ENCODE assay signal across 8 cellular contexts in genomic region chr7:5636914-5637313, GRCh38. TPM values are rescaled to one million over a fixed set of nuclear protein-coding genes. Genes with fewer than 3 reads are reported as not detected.
DNase-seq lines count a peak whose midpoint lies in the region; ATAC-seq, FAIRE-seq and TF ChIP-seq lines count a peak whose summit lies in the region.

No MANE protein-coding gene starts in this region.

- 55% methylated on average over 6 of the region's 6 CpGs for WGBS in A549 (ENCODE audit: missing lambda C conversion rate)
- 6 to 8% methylated on average over 6 of the region's 6 CpGs for WGBS in aorta, 2 donors

- peak; percentile 83 to 85 for ATAC-seq in A549
- ATAC-seq in aorta (ENCODE audit: low FRiP score) = peak; percentile 88
- no peak for ATAC-seq in GM21619 (IDR thresholded peaks at IDR 0.05; ENCODE audit: unreplicated experiment)
- ATAC-seq in HG03045 (IDR thresholded peaks at IDR 0.05; ENCODE audit: unreplicated experiment) = no peak

- intact Hi-C loops in aorta (cut with DNase I) = no loop called here

- H3K27ac Mint-ChIP-seq in mesothelial cell of epicardium = peak overlapping the region; percentile 90

- peaks cover 13% of the 10 kb centered on the region for H3K4me1 ChIP-seq in A549
- H3K4me1 ChIP-seq in aorta (ENCODE audit: control insufficient read depth in 1 of 2, insufficient read depth in 2 of 2, low read length in 2 of 2) = no peaks in the 10 kb centered on the region

- CTCF ChIA-PET in A549 (lab: Yijun Ruan, JAX) = interaction anchor here (0.7 to 2.3 kb wide), 4 partner anchors 9 to 143 kb away, joined by 3 to 8 read pairs (median 3); no protein-coding TSS in a partner anchor

- H3K4me3 Mint-ChIP-seq in mesothelial cell of epicardium = no peak overlapping the region

- POLR2A ChIA-PET in A549 (lab: Yijun Ruan, JAX) = no interaction called here

- no peaks in the 10 kb centered on the region for H3K27me3 Mint-ChIP-seq in mesothelial cell of epicardium (ENCODE audit: low read depth)

- H3K9me3 ChIP-seq in A549 (no peaks in the 10 kb centered on the region), MG63 (no peaks in the 10 kb centered on the region), aorta (ENCODE audit: control insufficient read depth, low read length) (no peaks in the 10 kb centered on the region)

- H3K4me1 Mint-ChIP-seq in mesothelial cell of epicardium = peaks cover 65% of the 10 kb centered on the region

- peak; percentile 47 to 58 for DNase-seq in A549 (ENCODE audit: low read depth in 1 of 2, low spot score in 1 of 2)
- peak; percentile 79 for DNase-seq in MG63
- peak in 1 of 2 experiments; percentile 41 for DNase-seq in mesothelial cell of epicardium (ENCODE audit: low spot score in 2 of 2, unreplicated experiment in 2 of 2)
- peak; percentile 90 for DNase-seq in aorta
- DNase-seq in AML-193 (lab: John Stamatoyannopoulos, UW) = no peak

- H3K4me3 ChIP-seq in A549 (no peak overlapping the region), MG63 (no peak overlapping the region), aorta (ENCODE audit: low read length in 2 of 2) (no peak overlapping the region)

- FAIRE-seq in A549 (lab: Jason Lieb, UNC) (no peak), endometrium (lab: Jason Lieb, UNC) (peak; percentile 58)

- TF ChIP-seq CTCF in A549 (IDR thresholded peaks at IDR 0.05) (no peak), mesothelial cell of epicardium (IDR thresholded peaks at IDR 0.05; ENCODE audit: unreplicated experiment) (no peak)

- no peak for TF ChIP-seq POLR2A in A549 (IDR thresholded peaks at IDR 0.05; ENCODE audit: low read length)

- H3K36me3 ChIP-seq in MG63 = peaks cover 66% of the 10 kb centered on the region
- no peaks in the 10 kb centered on the region for H3K36me3 ChIP-seq in aorta (ENCODE audit: control insufficient read depth in 1 of 2, insufficient read depth in 2 of 2, low read length in 1 of 2)

- H3K4me2 ChIP-seq in A549 = peak overlapping the region; percentile 16; the same call in 1 of the 3 replicates

- H3K27me3 ChIP-seq in MG63 = no peaks in the 10 kb centered on the region
- no peaks in the 10 kb centered on the region for H3K27me3 ChIP-seq in aorta (ENCODE audit: control insufficient read depth in 1 of 2, insufficient read depth in 2 of 2, low read length in 1 of 2)

- H3K36me3 Mint-ChIP-seq in mesothelial cell of epicardium = peaks cover 13% of the 10 kb centered on the region

- no peak for TF ChIP-seq RAD21 in A549 (conservative IDR thresholded peaks at IDR 0.05 in 1 of 2, IDR thresholded peaks at IDR 0.05 in 1 of 2)

- H3K9me3 Mint-ChIP-seq in mesothelial cell of epicardium = no peaks in the 10 kb centered on the region

- H3K27ac ChIP-seq in A549 (peak overlapping the region in 1 of 2 experiments; percentile 52; a peak in 3 of 6 replicates), aorta (ENCODE audit: low read depth in 1 of 2, low read length in 2 of 2) (peak overlapping the region in 1 of 2 donors; percentile 21)

- TF ChIP-seq EP300 in A549 (IDR thresholded peaks at IDR 0.05) = no peak

TF ChIP-seq in A549, 52 proteins besides CTCF, POLR2A, EP300 and RAD21:
- TF ChIP-seq ELK1 (IDR thresholded peaks at IDR 0.05; ENCODE audit: low read depth, low read length) (no peak), RCOR1 (IDR thresholded peaks at IDR 0.05; ENCODE audit: low read depth, low read length) (no peak), FOXS1 (CRISPR knock-in tag; IDR thresholded peaks at IDR 0.05) (no peak), BHLHE40 (IDR thresholded peaks at IDR 0.05; ENCODE audit: low read depth, low read length) (no peak), ESRRA (IDR thresholded peaks at IDR 0.05; ENCODE audit: borderline replicate concordance, low read length) (no peak), CHD2 (IDR thresholded peaks at IDR 0.05; ENCODE audit: low read length, partially characterized antibody) (no peak), ZNF302 (CRISPR knock-in tag; IDR thresholded peaks at IDR 0.05) (no peak), HOXA7 (CRISPR knock-in tag; IDR thresholded peaks at IDR 0.05) (no peak), KDM1A (IDR thresholded peaks at IDR 0.05; ENCODE audit: low read depth) (no peak), SREBF2 (IDR thresholded peaks at IDR 0.05) (no peak), HEYL (CRISPR knock-in tag; IDR thresholded peaks at IDR 0.05) (no peak)
- TF ChIP-seq, protein P1, sequence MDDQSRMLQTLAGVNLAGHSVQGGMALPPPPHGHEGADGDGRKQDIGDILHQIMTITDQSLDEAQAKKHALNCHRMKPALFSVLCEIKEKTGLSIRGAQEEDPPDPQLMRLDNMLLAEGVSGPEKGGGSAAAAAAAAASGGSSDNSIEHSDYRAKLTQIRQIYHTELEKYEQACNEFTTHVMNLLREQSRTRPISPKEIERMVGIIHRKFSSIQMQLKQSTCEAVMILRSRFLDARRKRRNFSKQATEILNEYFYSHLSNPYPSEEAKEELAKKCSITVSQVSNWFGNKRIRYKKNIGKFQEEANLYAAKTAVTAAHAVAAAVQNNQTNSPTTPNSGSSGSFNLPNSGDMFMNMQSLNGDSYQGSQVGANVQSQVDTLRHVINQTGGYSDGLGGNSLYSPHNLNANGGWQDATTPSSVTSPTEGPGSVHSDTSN (IDR thresholded peaks at IDR 0.05) = no peak
TF ChIP-seq in A549: peak in this region for 0.

RNA-seq across cellular contexts. Expression of gene FSCN1, which starts 44.3 kb away (rescaled TPM):
- polyA plus RNA-seq in A549 (2011; rRNA removed) (39.1 and 50.6 TPM in 2 replicates), A549 (2017; fragmentation: RNase III; extraction: RNeasy Plus Mini Kit Qiagen cat#74134 plus additional on column Dnase treatment) (165 to 184 TPM (median 171 TPM) in 3 replicates), aorta (10 to 100 TPM in 1 of 2 donors, 1 to 10 TPM in 1; 9.0 to 16.7 TPM)
- 139 and 218 TPM in 2 replicates for polyA plus RNA-seq in A549 (2012; cell fraction: cytosol; rRNA removed)
- polyA plus RNA-seq in A549 (2012; cell fraction: nucleus; rRNA removed) = 193 and 320 TPM in 2 replicates
- 37.2 and 59.3 TPM in 2 replicates for polyA minus RNA-seq in A549 (2011; rRNA and poly(A)+ RNA removed)
- 88.9 and 159 TPM in 2 replicates for total RNA-seq in MG63 (2014; rRNA removed; shearing (Covaris generic); ENCODE audit: low replicate concordance)
- total RNA-seq in mesothelial cell of epicardium (242 to 247 TPM (median 245 TPM) in 3 replicates), aorta (10 to 100 TPM; 35.1 to 59.4 TPM)

Comparison
In these comparisons a context has a peak if more than half of its experiments do, and no peak if none do; other contexts are left out.
1. ATAC-seq: peak in A549 (2 of 2) and aorta (single experiment); none in GM21619 (single experiment) and HG03045 (single experiment).
2. DNase-seq: peak in A549 (2 of 2), MG63 (single experiment) and aorta (2 of 2); none in AML-193 (0 of 2).